In genomic region chr22:45516163-45516562, GRCh38 we compare ENCODE assay signal across 16 cellular contexts. TPM values are rescaled to one million over a fixed set of nuclear protein-coding genes. Genes with fewer than 3 reads are reported as not detected.
DNase-seq lines count a peak whose midpoint lies in the region; ATAC-seq and TF ChIP-seq lines count a peak whose summit lies in the region.
"Had no signal": no experiment of that assay in that cellular context is flagged by ENCODE, and none has a peak within 500 bp of the region (broad histone marks: within the 10 kb centered on the region; RNA-seq: fewer than 3 reads in every experiment).

No MANE protein-coding gene starts in this region.

- no peak for TF ChIP-seq EP300 in upper lobe of left lung (IDR thresholded peaks at IDR 0.05)

- peaks cover 6% of the 10 kb centered on the region for H3K36me3 Mint-ChIP-seq in chondrocyte (ENCODE audit: low read depth)
- H3K36me3 Mint-ChIP-seq in nephron progenitor cell (ENCODE audit: low read depth), result peaks cover 14% of the 10 kb centered on the region
- no peaks in the 10 kb centered on the region for H3K36me3 Mint-ChIP-seq in naive thymus-derived CD8-positive, alpha-beta T cell
- H3K36me3 Mint-ChIP-seq: memory B cell; natural killer cell treated with Interleukin-12 subunit alpha and Interleukin-12 subunit beta and Interleukin-15 and Interleukin-18, amount 100 ng/mL, for 72 hours had no signal

- no peak overlapping the region for H3K4me3 ChIP-seq in PC-9
- no peak overlapping the region for H3K4me3 ChIP-seq in upper lobe of left lung
- H3K4me3 ChIP-seq: K562, upper lobe of right lung had no signal

- H3K27ac Mint-ChIP-seq in chondrocyte (ENCODE audit: unreplicated experiment), result peak overlapping the region; percentile 75
- peak overlapping the region; percentile 64 for H3K27ac Mint-ChIP-seq in nephron progenitor cell
- no peak overlapping the region for H3K27ac Mint-ChIP-seq in naive thymus-derived CD8-positive, alpha-beta T cell
- H3K27ac Mint-ChIP-seq: memory B cell; natural killer cell treated with Interleukin-12 subunit alpha and Interleukin-12 subunit beta and Interleukin-15 and Interleukin-18, amount 100 ng/mL, for 72 hours had no signal

- H3K79me2 ChIP-seq in PC-9 (ENCODE audit: low read depth), result peaks cover 78% of the 10 kb centered on the region

- H3K27me3 ChIP-seq in PC-9 (ENCODE audit: insufficient read depth, low read depth) (no peaks in the 10 kb centered on the region), upper lobe of left lung (no peaks in the 10 kb centered on the region)

- no peak for TF ChIP-seq POLR2A in upper lobe of left lung (IDR thresholded peaks at IDR 0.05)

- POLR2A ChIA-PET in PC-9 (lab: Charles Lee; ENCODE audit: unreplicated experiment), result interaction anchor here (0.8 to 1.1 kb wide), 2 partner anchors 15 to 32 kb away, joined by 3 to 5 read pairs; no protein-coding TSS in a partner anchor
- POLR2A ChIA-PET in naive thymus-derived CD8-positive, alpha-beta T cell (lab: Charles Lee), result no interaction called here

- H3K4me1 ChIP-seq in PC-9 (replicated peaks; ENCODE audit: insufficient read depth) (peaks cover 72% of the 10 kb centered on the region), upper lobe of left lung (peaks cover 0 to 13% (median 6%) of the 10 kb centered on the region in 4 donors)

- no peaks in the 10 kb centered on the region for H3K9me3 ChIP-seq in PC-9 (ENCODE audit: insufficient read depth, low read depth)
- no peaks in the 10 kb centered on the region for H3K9me3 ChIP-seq in upper lobe of left lung
- H3K9me3 ChIP-seq: upper lobe of right lung had no signal

- DNase-seq in PC-9 (no peak), chondrocyte (ENCODE audit: low spot score) (no peak), nephron progenitor cell (no peak), upper lobe of left lung (no peak), AG20443 (ENCODE audit: low spot score) (no peak), medulla oblongata (ENCODE audit: extremely low spot score) (no peak)
- no peak for DNase-seq in naive thymus-derived CD8-positive, alpha-beta T cell
- DNase-seq: activated CD4-positive, alpha-beta T cell treated with anti-CD3 and anti-CD28 coated beads, Interleukin-2, amount 50 U/mL, for 1 hour; activated naive CD4-positive, alpha-beta T cell treated with Interleukin-2 at 50 U/mL for 16 hours; NCI-H1694 treated with DMSO at 0.1 percent for 48 hours; NK-92 treated with Interleukin-12 subunit alpha and Interleukin-12 subunit beta, amount 100 ng/mL, for 24 hours; T-helper 1 cell; upper lobe of right lung had no signal

- H3K9me3 Mint-ChIP-seq in chondrocyte (ENCODE audit: low read depth) (no peaks in the 10 kb centered on the region), nephron progenitor cell (no peaks in the 10 kb centered on the region)
- H3K9me3 Mint-ChIP-seq in naive thymus-derived CD8-positive, alpha-beta T cell, result no peaks in the 10 kb centered on the region
- H3K9me3 Mint-ChIP-seq: memory B cell; natural killer cell treated with Interleukin-12 subunit alpha and Interleukin-12 subunit beta and Interleukin-15 and Interleukin-18, amount 100 ng/mL, for 72 hours had no signal

- no peaks in the 10 kb centered on the region for H4K20me1 ChIP-seq in PC-9 (ENCODE audit: insufficient read depth)

- H3K27me3 Mint-ChIP-seq in chondrocyte (ENCODE audit: low read depth), result no peaks in the 10 kb centered on the region
- H3K27me3 Mint-ChIP-seq in nephron progenitor cell (ENCODE audit: low read depth, poor library complexity), result no peaks in the 10 kb centered on the region
- peaks cover 2 to 21% (median 6%) of the 10 kb centered on the region in 5 donors for H3K27me3 Mint-ChIP-seq in naive thymus-derived CD8-positive, alpha-beta T cell

- H3K4me3 Mint-ChIP-seq in chondrocyte (ENCODE audit: unreplicated experiment) (no peak overlapping the region), nephron progenitor cell (no peak overlapping the region)
- no peak overlapping the region for H3K4me3 Mint-ChIP-seq in naive thymus-derived CD8-positive, alpha-beta T cell
- H3K4me3 Mint-ChIP-seq: memory B cell; natural killer cell treated with Interleukin-12 subunit alpha and Interleukin-12 subunit beta and Interleukin-15 and Interleukin-18, amount 100 ng/mL, for 72 hours had no signal

- H3F3A ChIP-seq in PC-9 (ENCODE audit: insufficient read depth, low read depth), result peaks cover 57% of the 10 kb centered on the region

- BruUV-seq in PC-9 (replicated peaks; lab: Mats Ljungman, UMichigan), result no TSS peak

- no peaks in the 10 kb centered on the region for H3K9me2 ChIP-seq in PC-9 (ENCODE audit: insufficient read depth)

- ATAC-seq in upper lobe of left lung (ENCODE audit: low FRiP score in 2 of 2), result no peak
- no peak for ATAC-seq in naive thymus-derived CD8-positive, alpha-beta T cell
- ATAC-seq: K562; natural killer cell treated with Interleukin-12 subunit alpha and Interleukin-12 subunit beta and Interleukin-15 and Interleukin-18, amount 100 ng/mL, for 72 hours had no signal

- intact Hi-C loops in PC-9 (cut with micrococcal nuclease; ENCODE audit: unreplicated experiment), result loop anchor here (1.0 to 5.0 kb wide), 2 partner anchors 75 to 94 kb away; no protein-coding TSS in a partner anchor

- whole genome bisulfite sequencing in upper lobe of left lung, 2 donors, result 61 to 76% methylated on average over 7 of the region's 7 CpGs

- TF ChIP-seq CTCF in PC-9 (conservative IDR thresholded peaks at IDR 0.05) (no peak), chondrocyte (IDR thresholded peaks at IDR 0.05) (no peak), nephron progenitor cell (IDR thresholded peaks at IDR 0.05) (no peak), upper lobe of left lung (IDR thresholded peaks at IDR 0.05) (no peak)

- H3K36me3 ChIP-seq in PC-9 (ENCODE audit: low read depth) (peaks cover 8% of the 10 kb centered on the region; the same call in 1 of the 2 replicates), upper lobe of left lung (no peaks in the 10 kb centered on the region)
- H3K36me3 ChIP-seq: upper lobe of right lung had no signal

- peak overlapping the region; percentile 77 for H3K27ac ChIP-seq in PC-9
- H3K27ac ChIP-seq in upper lobe of left lung, result peak overlapping the region in 3 of 4 donors; percentile 40 to 79 (median 52)
- H3K27ac ChIP-seq: upper lobe of right lung had no signal

- H2AFZ ChIP-seq in PC-9, result no peak overlapping the region

- H3K4me1 Mint-ChIP-seq in chondrocyte (ENCODE audit: low read depth), result peaks cover 60% of the 10 kb centered on the region
- peaks cover 64% of the 10 kb centered on the region for H3K4me1 Mint-ChIP-seq in nephron progenitor cell
- H3K4me1 Mint-ChIP-seq in naive thymus-derived CD8-positive, alpha-beta T cell, result no peaks in the 10 kb centered on the region
- H3K4me1 Mint-ChIP-seq: memory B cell had no signal

- peak overlapping the region; percentile 63 for H3K4me2 ChIP-seq in PC-9

- CTCF ChIA-PET in PC-9 (lab: Charles Lee), result interaction anchor here (0.8 to 1.0 kb wide), 2 partner anchors 12 to 17 kb away, joined by 3 to 5 read pairs; no protein-coding TSS in a partner anchor

RNA-seq across cellular contexts. Expression of gene FBLN1, which starts 13.5 kb away (rescaled TPM):
- total RNA-seq in PC-9 (2021) (158 and 167 TPM in 2 replicates), chondrocyte (127 to 186 TPM (median 183 TPM) in 3 replicates), upper lobe of left lung (100 to 1,000 TPM in 4 of 6 donors, 10 to 100 TPM in 2; 63.9 to 523 (median 207) TPM)
- total RNA-seq in naive thymus-derived CD8-positive, alpha-beta T cell, result not detected
- polyA plus RNA-seq in naive thymus-derived CD8-positive, alpha-beta T cell, result not detected
- total RNA-seq: natural killer cell treated with Interleukin-12 subunit alpha and Interleukin-12 subunit beta and Interleukin-15 and Interleukin-18, amount 100 ng/mL, for 72 hours had no signal
- polyA plus RNA-seq: K562 had no signal

Comparison
In these comparisons a context has a peak if more than half of its experiments do, and no peak if none do; other contexts are left out.
1. H3K27ac Mint-ChIP-seq: peak in chondrocyte (single experiment) and nephron progenitor cell (single experiment); none in naive thymus-derived CD8-positive, alpha-beta T cell (0 of 10).
2. RNA of gene FBLN1, which starts 13.5 kb away (total RNA-seq): 63.9 to 523 TPM in upper lobe of left lung, 127 to 186 TPM in chondrocyte and 158 to 167 TPM in PC-9; not detected in naive thymus-derived CD8-positive, alpha-beta T cell; every median in the first group is over 10 times any median in the second.